In genomic region chr18:25557006-25557405, GRCh38 we compare ENCODE assay signal across 17 cellular contexts.
A peak's percentile ranks its signal among the peaks of the same experiment; 100 is the strongest.
DNase-seq lines count a peak whose midpoint lies in the region; ATAC-seq and TF ChIP-seq lines count a peak whose summit lies in the region.
"Had no signal": no experiment of that assay in that cellular context is flagged by ENCODE, and none has a peak within 500 bp of the region (broad histone marks: within the 10 kb centered on the region; RNA-seq: fewer than 3 reads in every experiment).

No MANE protein-coding gene starts in this region.

- ATAC-seq in GM21528 (IDR thresholded peaks at IDR 0.05; ENCODE audit: low FRiP score, unreplicated experiment) (no peak), GM18505 (IDR thresholded peaks at IDR 0.05; ENCODE audit: unreplicated experiment) (no peak)

- H3K4me3 Mint-ChIP-seq in neural crest cell, result no peak overlapping the region
- H3K4me3 Mint-ChIP-seq: HFFc6 had no signal

- no peaks in the 10 kb centered on the region for H3K4me1 Mint-ChIP-seq in neural crest cell

- DNase-seq in Kasumi-1 (lab: John Stamatoyannopoulos, UW), result peak; percentile 28 to 29
- DNase-seq in NOMO-1 treated with DMSO at 0.1 percent for 48 hours (lab: John Stamatoyannopoulos, UW; ENCODE audit: unreplicated experiment), result peak; percentile 88
- peak; percentile 59 for DNase-seq in dermis blood vessel endothelial cell
- DNase-seq in neural crest cell (ENCODE audit: low read depth, low spot score), result no peak
- no peak for DNase-seq in activated CD4-positive, alpha-beta T cell treated with anti-CD3 and anti-CD28 coated beads for 48 hours
- DNase-seq in COR-L47 (lab: John Stamatoyannopoulos, UW), result no peak
- DNase-seq: Caco-2, DMS153, HFFc6, NCI-H1092, NCI-H146, NCI-H2081 treated with DMSO at 0.1 percent for 48 hours, NCI-H510A, NCI-H82, SIG-M5 had no signal

- no peak for TF ChIP-seq CTCF in neural crest cell (conservative IDR thresholded peaks at IDR 0.05)

- H3K27ac Mint-ChIP-seq in neural crest cell (ENCODE audit: unreplicated experiment), result peak overlapping the region; percentile 83
- H3K27ac Mint-ChIP-seq: HFFc6 had no signal

- no peaks in the 10 kb centered on the region for H3K9me3 Mint-ChIP-seq in neural crest cell
- H3K9me3 Mint-ChIP-seq: HFFc6 had no signal

- no peak for TF ChIP-seq POLR2A in GM18505 (IDR thresholded peaks at IDR 0.05; ENCODE audit: borderline replicate concordance, extremely low read depth, insufficient read depth, insufficient read length)

- no peaks in the 10 kb centered on the region for H3K27me3 Mint-ChIP-seq in neural crest cell (ENCODE audit: low read depth)

- H3K36me3 Mint-ChIP-seq in neural crest cell (ENCODE audit: low read depth), result no peaks in the 10 kb centered on the region

Comparison
In these comparisons a context has a peak if more than half of its experiments do, and no peak if none do; other contexts are left out.
1. DNase-seq: peak in Kasumi-1 (2 of 2), NOMO-1 treated with DMSO at 0.1 percent for 48 hours (single experiment) and dermis blood vessel endothelial cell (single experiment); none in neural crest cell (single experiment), activated CD4-positive, alpha-beta T cell treated with anti-CD3 and anti-CD28 coated beads for 48 hours (single experiment) and COR-L47 (single experiment).